37 cellular contexts compared by ENCODE assay signal in genomic region chr1:177737456-177737855, GRCh38.
"Had no signal": no experiment of that assay in that cellular context is flagged by ENCODE, and none has a peak within 500 bp of the region (broad histone marks: within the 10 kb centered on the region; RNA-seq: fewer than 3 reads in every experiment).

No MANE protein-coding gene starts in this region.

- H3K4me1 Mint-ChIP-seq: activated B cell treated with CpG ODN at 0.5 μM for 24 hours; activated CD4-positive, alpha-beta T cell treated with anti-CD3 and anti-CD28 coated beads, Interleukin-2, amount 10 ng/mL, durations not matched to agents 24 days and 14 days; activated naive CD8-positive, alpha-beta T cell treated with anti-CD3 and anti-CD28 coated beads for 36 hours; activated T-helper 17 cell treated with anti-CD3 and anti-CD28 coated beads, Interleukin-2, amount 50 U/mL, for 72 hours; brain; central memory CD8-positive, alpha-beta T cell had no signal

- H3K36me3 ChIP-seq: adrenal gland, cardiac muscle cell had no signal

- H3K27ac Mint-ChIP-seq: activated B cell treated with CpG ODN at 0.5 μM for 24 hours; activated CD4-positive, alpha-beta memory T cell treated with anti-CD3 and anti-CD28 coated beads for 36 hours; activated CD4-positive, alpha-beta T cell treated with anti-CD3 and anti-CD28 coated beads, Interleukin-2, amount 10 ng/mL, durations not matched to agents 24 days and 14 days; activated CD8-positive, alpha-beta T cell treated with anti-CD3 and anti-CD28 coated beads for 36 hours; activated naive CD4-positive, alpha-beta T cell treated with anti-CD3 and anti-CD28 coated beads for 36 hours; activated naive CD4-positive, alpha-beta T cell treated with anti-CD3 and anti-CD28 coated beads, Interleukin-2, amount 50 U/mL, for 72 hours; activated naive CD8-positive, alpha-beta T cell treated with anti-CD3 and anti-CD28 coated beads for 36 hours; activated T-cell treated with anti-CD3 and anti-CD28 coated beads, Interleukin-2, amount 50 U/mL, for 72 hours; activated T-helper 1 cell treated with anti-CD3 and anti-CD28 coated beads, Interleukin-12 subunit alpha, Interleukin-12 subunit beta, Interleukin-2, Interleukin-4 antibody, amounts not matched to agents 30 ng/mL and 10 ng/mL and 1 ng/mL, durations not matched to agents 14 hours and 24 hours and 36 hours; activated T-helper 17 cell treated with anti-CD3 and anti-CD28 coated beads, Interleukin-2, amount 50 U/mL, for 72 hours; brain; T-helper 1 cell treated with Interleukin-12 subunit alpha and Interleukin-12 subunit beta and Interleukin-4 antibody, amounts not matched to agents 30 μg/mL and 1 μg/mL, for 36 hours; T-helper 2 cell treated with Interferon-gamma antibody and Interleukin-4, amounts not matched to agents 5 μg/mL and 100 μg/mL, for 36 hours had no signal

- H3K27ac ChIP-seq: adrenal gland, cardiac muscle cell, VCaP had no signal

- H3K9me3 ChIP-seq: adrenal gland had no signal

- DNase-seq: activated B cell treated with CpG ODN at 0.5 μM for 24 hours; activated CD4-positive, alpha-beta memory T cell treated with anti-CD3 and anti-CD28 coated beads for 36 hours; activated CD4-positive, alpha-beta T cell treated with anti-CD3 and anti-CD28 coated beads for 4 hours; activated CD4-positive, alpha-beta T cell treated with anti-CD3 and anti-CD28 coated beads, Interleukin-2, amount 10 ng/mL, durations not matched to agents 24 days and 14 days; activated CD4-positive, alpha-beta T cell treated with anti-CD3 and anti-CD28 coated beads, Interleukin-2, amount 50 U/mL, for 1 hour; activated CD4-positive, alpha-beta T cell treated with anti-CD3 and anti-CD28 coated beads, Interleukin-2, amount 50 U/mL, for 4 hours; activated CD4-positive, CD25-positive, alpha-beta regulatory T cell treated with anti-CD3 and anti-CD28 coated beads, Interleukin-2, amount 50 U/mL, for 72 hours; activated CD8-positive, alpha-beta memory T cell treated with anti-CD3 and anti-CD28 coated beads, Interleukin-2, amount 50 U/mL, for 4 hours; activated CD8-positive, alpha-beta T cell treated with anti-CD3 and anti-CD28 coated beads for 36 hours; activated effector memory CD4-positive, alpha-beta T cell treated with anti-CD3 and anti-CD28 coated beads, Interleukin-2, amount 50 U/mL, for 16 hours; activated gamma-delta T cell treated with Interleukin-2 at 50 U/mL for 16 hours; activated naive CD4-positive, alpha-beta T cell; activated naive CD4-positive, alpha-beta T cell treated with anti-CD3 and anti-CD28 coated beads for 36 hours; activated naive CD4-positive, alpha-beta T cell treated with anti-CD3 and anti-CD28 coated beads, Interleukin-2, amount 50 U/mL, for 16 hours; activated naive CD8-positive, alpha-beta T cell treated with anti-CD3 and anti-CD28 coated beads for 36 hours; activated T-cell treated with anti-CD3 and anti-CD28 coated beads for 4 hours; activated T-cell treated with anti-CD3 and anti-CD28 coated beads, Interleukin-2, amount 50 U/mL, for 1 hour; activated T-cell treated with anti-CD3 and anti-CD28 coated beads, Interleukin-2, amount 50 U/mL, for 4 hours; activated T-cell treated with anti-CD3 and anti-CD28 coated beads, Interleukin-2, amount 50 U/mL, for 72 hours; adrenal gland; amniotic stem cell; aorta; caudate nucleus; cerebellar nuclear complex; T-helper 1 cell; T-helper 2 cell; T-helper 9 cell had no signal

- H3K4me1 ChIP-seq: adrenal gland had no signal

- H3K9me3 Mint-ChIP-seq: activated CD4-positive, alpha-beta T cell treated with anti-CD3 and anti-CD28 coated beads, Interleukin-2, amount 10 ng/mL, durations not matched to agents 24 days and 14 days; activated T-helper 1 cell treated with anti-CD3 and anti-CD28 coated beads, Interleukin-12 subunit alpha, Interleukin-12 subunit beta, Interleukin-2, Interleukin-4 antibody, amounts not matched to agents 30 ng/mL and 10 ng/mL and 1 ng/mL, durations not matched to agents 14 hours and 24 hours and 36 hours; brain; T-helper 1 cell treated with Interleukin-12 subunit alpha and Interleukin-12 subunit beta and Interleukin-4 antibody, amounts not matched to agents 30 μg/mL and 1 μg/mL, for 36 hours; T-helper 2 cell treated with Interferon-gamma antibody and Interleukin-4, amounts not matched to agents 5 μg/mL and 100 μg/mL, for 36 hours had no signal

- FAIRE-seq: bronchial epithelial cell had no signal

- H3K27me3 ChIP-seq: adrenal gland had no signal

- H3K4me3 ChIP-seq: adrenal gland, cardiac muscle cell had no signal

- ATAC-seq: activated CD8-positive, alpha-beta T cell treated with anti-CD3 and anti-CD28 coated beads for 36 hours; activated naive CD4-positive, alpha-beta T cell treated with anti-CD3 and anti-CD28 coated beads, Interleukin-2, amount 50 U/mL, for 72 hours; activated T-cell treated with anti-CD3 and anti-CD28 coated beads, Interleukin-2, amount 50 U/mL, for 4 hours; activated T-cell treated with anti-CD3 and anti-CD28 coated beads, Interleukin-2, amount 50 U/mL, for 72 hours; activated T-helper 17 cell treated with anti-CD3 and anti-CD28 coated beads, Interleukin-2, amount 50 U/mL, for 72 hours had no signal

- H3K36me3 Mint-ChIP-seq: activated CD4-positive, alpha-beta memory T cell treated with anti-CD3 and anti-CD28 coated beads for 36 hours; activated naive CD4-positive, alpha-beta T cell treated with anti-CD3 and anti-CD28 coated beads, Interleukin-2, amount 50 U/mL, for 72 hours; activated naive CD8-positive, alpha-beta T cell treated with anti-CD3 and anti-CD28 coated beads for 36 hours; brain had no signal

- H3K4me3 Mint-ChIP-seq: activated B cell treated with CpG ODN at 0.5 μM for 24 hours; activated CD4-positive, alpha-beta memory T cell treated with anti-CD3 and anti-CD28 coated beads for 36 hours; activated CD4-positive, alpha-beta T cell treated with anti-CD3 and anti-CD28 coated beads, Interleukin-2, amount 10 ng/mL, durations not matched to agents 24 days and 14 days; activated CD8-positive, alpha-beta T cell treated with anti-CD3 and anti-CD28 coated beads for 36 hours; activated naive CD4-positive, alpha-beta T cell treated with anti-CD3 and anti-CD28 coated beads for 36 hours; activated naive CD8-positive, alpha-beta T cell treated with anti-CD3 and anti-CD28 coated beads for 36 hours; activated T-cell treated with anti-CD3 and anti-CD28 coated beads, Interleukin-2, amount 50 U/mL, for 4 hours; activated T-cell treated with anti-CD3 and anti-CD28 coated beads, Interleukin-2, amount 50 U/mL, for 72 hours; activated T-helper 1 cell treated with anti-CD3 and anti-CD28 coated beads, Interleukin-12 subunit alpha, Interleukin-12 subunit beta, Interleukin-2, Interleukin-4 antibody, amounts not matched to agents 30 ng/mL and 10 ng/mL and 1 ng/mL, durations not matched to agents 14 hours and 24 hours and 36 hours; activated T-helper 17 cell treated with anti-CD3 and anti-CD28 coated beads, Interleukin-2, amount 50 U/mL, for 72 hours; brain; central memory CD8-positive, alpha-beta T cell; T-helper 1 cell treated with Interleukin-12 subunit alpha and Interleukin-12 subunit beta and Interleukin-4 antibody, amounts not matched to agents 30 μg/mL and 1 μg/mL, for 36 hours; T-helper 2 cell treated with Interferon-gamma antibody and Interleukin-4, amounts not matched to agents 5 μg/mL and 100 μg/mL, for 36 hours had no signal

- H3K27me3 Mint-ChIP-seq: activated B cell treated with CpG ODN at 0.5 μM for 24 hours; activated CD4-positive, alpha-beta memory T cell treated with anti-CD3 and anti-CD28 coated beads for 36 hours; activated CD4-positive, alpha-beta T cell treated with anti-CD3 and anti-CD28 coated beads, Interleukin-2, amount 10 ng/mL, durations not matched to agents 24 days and 14 days; activated CD8-positive, alpha-beta T cell treated with anti-CD3 and anti-CD28 coated beads for 36 hours; activated naive CD8-positive, alpha-beta T cell treated with anti-CD3 and anti-CD28 coated beads for 36 hours; activated T-helper 17 cell treated with anti-CD3 and anti-CD28 coated beads, Interleukin-2, amount 50 U/mL, for 72 hours; brain; central memory CD8-positive, alpha-beta T cell had no signal
